Comparison of ENCODE assay signal across 36 cellular contexts in genomic region chr18:77761332-77761731, GRCh38.
"Had no signal": no experiment of that assay in that cellular context is flagged by ENCODE, and none has a peak within 500 bp of the region (broad histone marks: within the 10 kb centered on the region; RNA-seq: fewer than 3 reads in every experiment).

No MANE protein-coding gene starts in this region.

- H3K9me3 Mint-ChIP-seq: activated CD4-positive, alpha-beta memory T cell treated with anti-CD3 and anti-CD28 coated beads, Interleukin-2, amount 10 ng/mL, durations not matched to agents 7 days and 5 days; activated CD4-positive, alpha-beta T cell treated with anti-CD3 and anti-CD28 coated beads, Interleukin-2, amount 10 ng/mL, durations not matched to agents 7 days and 5 days; activated naive CD4-positive, alpha-beta T cell treated with anti-CD3 and anti-CD28 coated beads, Interleukin-2, amount 10 ng/mL, durations not matched to agents 7 days and 5 days; activated naive CD4-positive, alpha-beta T cell treated with anti-CD3 and anti-CD28 coated beads, Interleukin-2, amount 50 U/mL, for 24 hours; activated naive CD8-positive, alpha-beta T cell treated with anti-CD3 and anti-CD28 coated beads, Interleukin-2, amount 10 ng/mL, durations not matched to agents 7 days and 5 days; activated naive CD8-positive, alpha-beta T cell treated with anti-CD3 and anti-CD28 coated beads, Interleukin-2, amount 50 U/mL, for 24 hours; activated T-cell treated with anti-CD3 and anti-CD28 coated beads, Interleukin-2, amount 50 U/mL, for 4 hours; activated T-helper 2 cell treated with anti-CD3 and anti-CD28 coated beads, Interferon-gamma antibody, Interleukin-2, Interleukin-4, amounts not matched to agents 10 μg/mL and 5 μg/mL and 100 μg/mL, durations not matched to agents 14 hours and 24 hours and 36 hours; central memory CD8-positive, alpha-beta T cell; T-helper 2 cell treated with Interferon-gamma antibody and Interleukin-4, amounts not matched to agents 5 μg/mL and 100 μg/mL, for 36 hours had no signal

- H3K4me1 Mint-ChIP-seq: activated CD4-positive, alpha-beta memory T cell treated with anti-CD3 and anti-CD28 coated beads, Interleukin-2, amount 10 ng/mL, durations not matched to agents 7 days and 5 days; activated CD4-positive, alpha-beta T cell treated with anti-CD3 and anti-CD28 coated beads for 36 hours; activated CD4-positive, alpha-beta T cell treated with anti-CD3 and anti-CD28 coated beads, Interleukin-2, amount 10 ng/mL, durations not matched to agents 7 days and 5 days; activated CD8-positive, alpha-beta memory T cell treated with anti-CD3 and anti-CD28 coated beads, Interleukin-2, amount 10 ng/mL, durations not matched to agents 7 days and 5 days; activated naive CD4-positive, alpha-beta T cell treated with anti-CD3 and anti-CD28 coated beads, Interleukin-2, amount 10 ng/mL, durations not matched to agents 7 days and 5 days; activated naive CD4-positive, alpha-beta T cell treated with anti-CD3 and anti-CD28 coated beads, Interleukin-2, amount 50 U/mL, for 24 hours; activated naive CD8-positive, alpha-beta T cell treated with anti-CD3 and anti-CD28 coated beads, Interleukin-2, amount 10 ng/mL, durations not matched to agents 7 days and 5 days; activated naive CD8-positive, alpha-beta T cell treated with anti-CD3 and anti-CD28 coated beads, Interleukin-2, amount 50 U/mL, for 24 hours; central memory CD8-positive, alpha-beta T cell had no signal

- H3K4me3 Mint-ChIP-seq: activated CD4-positive, alpha-beta memory T cell treated with anti-CD3 and anti-CD28 coated beads, Interleukin-2, amount 10 ng/mL, durations not matched to agents 7 days and 5 days; activated CD4-positive, alpha-beta T cell treated with anti-CD3 and anti-CD28 coated beads for 36 hours; activated CD4-positive, alpha-beta T cell treated with anti-CD3 and anti-CD28 coated beads, Interleukin-2, amount 10 ng/mL, durations not matched to agents 7 days and 5 days; activated CD8-positive, alpha-beta memory T cell treated with anti-CD3 and anti-CD28 coated beads, Interleukin-2, amount 10 ng/mL, durations not matched to agents 7 days and 5 days; activated CD8-positive, alpha-beta T cell treated with anti-CD3 and anti-CD28 coated beads, Interleukin-2, amount 10 ng/mL, durations not matched to agents 7 days and 5 days; activated naive CD4-positive, alpha-beta T cell treated with anti-CD3 and anti-CD28 coated beads, Interleukin-2, amount 10 ng/mL, durations not matched to agents 7 days and 5 days; activated naive CD4-positive, alpha-beta T cell treated with anti-CD3 and anti-CD28 coated beads, Interleukin-2, amount 50 U/mL, for 24 hours; activated naive CD8-positive, alpha-beta T cell; activated naive CD8-positive, alpha-beta T cell treated with anti-CD3 and anti-CD28 coated beads, Interleukin-2, amount 10 ng/mL, durations not matched to agents 7 days and 5 days; activated naive CD8-positive, alpha-beta T cell treated with anti-CD3 and anti-CD28 coated beads, Interleukin-2, amount 50 U/mL, for 24 hours; activated T-cell treated with anti-CD3 and anti-CD28 coated beads, Interleukin-2, amount 50 U/mL, for 4 hours; central memory CD8-positive, alpha-beta T cell; T-cell; T-helper 2 cell treated with Interferon-gamma antibody and Interleukin-4, amounts not matched to agents 5 μg/mL and 100 μg/mL, for 36 hours had no signal

- H3K36me3 Mint-ChIP-seq: activated CD8-positive, alpha-beta memory T cell treated with anti-CD3 and anti-CD28 coated beads, Interleukin-2, amount 10 ng/mL, durations not matched to agents 7 days and 5 days; activated naive CD4-positive, alpha-beta T cell treated with anti-CD3 and anti-CD28 coated beads, Interleukin-2, amount 10 ng/mL, durations not matched to agents 7 days and 5 days; activated naive CD4-positive, alpha-beta T cell treated with anti-CD3 and anti-CD28 coated beads, Interleukin-2, amount 50 U/mL, for 24 hours; activated naive CD8-positive, alpha-beta T cell; activated naive CD8-positive, alpha-beta T cell treated with anti-CD3 and anti-CD28 coated beads, Interleukin-2, amount 10 ng/mL, durations not matched to agents 7 days and 5 days; brain; T-cell had no signal

- DNase-seq: activated CD4-positive, alpha-beta memory T cell treated with anti-CD3 and anti-CD28 coated beads, Interleukin-2, amount 10 ng/mL, durations not matched to agents 7 days and 5 days; activated CD4-positive, alpha-beta T cell treated with anti-CD3 and anti-CD28 coated beads for 1 hour; activated CD4-positive, alpha-beta T cell treated with anti-CD3 and anti-CD28 coated beads for 36 hours; activated CD4-positive, alpha-beta T cell treated with anti-CD3 and anti-CD28 coated beads for 48 hours; activated CD4-positive, alpha-beta T cell treated with anti-CD3 and anti-CD28 coated beads, Interleukin-2, amount 10 ng/mL, durations not matched to agents 7 days and 5 days; activated CD4-positive, alpha-beta T cell treated with anti-CD3 and anti-CD28 coated beads, Interleukin-2, amount 50 U/mL, for 48 hours; activated CD4-positive, CD25-positive, alpha-beta regulatory T cell; activated CD8-positive, alpha-beta memory T cell treated with anti-CD3 and anti-CD28 coated beads for 24 hours; activated CD8-positive, alpha-beta memory T cell treated with anti-CD3 and anti-CD28 coated beads, Interleukin-2, amount 10 ng/mL, durations not matched to agents 7 days and 5 days; activated CD8-positive, alpha-beta memory T cell treated with anti-CD3 and anti-CD28 coated beads, Interleukin-2, amount 50 U/mL, for 48 hours; activated CD8-positive, alpha-beta T cell treated with anti-CD3 and anti-CD28 coated beads, Interleukin-2, amount 10 ng/mL, durations not matched to agents 7 days and 5 days; activated effector memory CD4-positive, alpha-beta T cell treated with Interleukin-2 at 50 U/mL for 16 hours; activated gamma-delta T cell; activated naive CD4-positive, alpha-beta T cell treated with anti-CD3 and anti-CD28 coated beads, Interleukin-2, amount 10 ng/mL, durations not matched to agents 7 days and 5 days; activated naive CD4-positive, alpha-beta T cell treated with Interleukin-2 at 50 U/mL for 16 hours; activated naive CD8-positive, alpha-beta T cell treated with anti-CD3 and anti-CD28 coated beads, Interleukin-2, amount 10 ng/mL, durations not matched to agents 7 days and 5 days; activated naive CD8-positive, alpha-beta T cell treated with anti-CD3 and anti-CD28 coated beads, Interleukin-2, amount 50 U/mL, for 24 hours; activated T-cell treated with anti-CD3 and anti-CD28 coated beads, Interleukin-2, amount 50 U/mL, for 1 hour; activated T-cell treated with anti-CD3 and anti-CD28 coated beads, Interleukin-2, amount 50 U/mL, for 4 hours; amygdala; anterior cingulate cortex; caudate nucleus; cerebellar nuclear complex; T-cell; T-helper 2 cell; T-helper 9 cell had no signal

- H3K27me3 Mint-ChIP-seq: brain had no signal

- FAIRE-seq: bronchial epithelial cell, TTC549 had no signal

- ATAC-seq: activated CD4-positive, alpha-beta T cell treated with anti-CD3 and anti-CD28 coated beads for 36 hours; activated CD4-positive, CD25-positive, alpha-beta regulatory T cell treated with anti-CD3 and anti-CD28 coated beads, Interleukin-2, amount 50 U/mL, for 24 hours; activated CD8-positive, alpha-beta memory T cell treated with anti-CD3 and anti-CD28 coated beads, Interleukin-2, amount 10 ng/mL, durations not matched to agents 7 days and 5 days; activated CD8-positive, alpha-beta T cell treated with anti-CD3 and anti-CD28 coated beads, Interleukin-2, amount 10 ng/mL, durations not matched to agents 7 days and 5 days; activated naive CD8-positive, alpha-beta T cell treated with anti-CD3 and anti-CD28 coated beads, Interleukin-2, amount 50 U/mL, for 24 hours; activated T-cell treated with anti-CD3 and anti-CD28 coated beads, Interleukin-2, amount 50 U/mL, for 4 hours; T-cell had no signal

- H3K9me3 ChIP-seq: ascending aorta had no signal

- H3K27ac Mint-ChIP-seq: activated CD4-positive, alpha-beta memory T cell treated with anti-CD3 and anti-CD28 coated beads, Interleukin-2, amount 10 ng/mL, durations not matched to agents 7 days and 5 days; activated CD4-positive, alpha-beta T cell treated with anti-CD3 and anti-CD28 coated beads for 36 hours; activated CD4-positive, alpha-beta T cell treated with anti-CD3 and anti-CD28 coated beads, Interleukin-2, amount 10 ng/mL, durations not matched to agents 7 days and 5 days; activated CD8-positive, alpha-beta memory T cell treated with anti-CD3 and anti-CD28 coated beads, Interleukin-2, amount 10 ng/mL, durations not matched to agents 7 days and 5 days; activated CD8-positive, alpha-beta T cell treated with anti-CD3 and anti-CD28 coated beads, Interleukin-2, amount 10 ng/mL, durations not matched to agents 7 days and 5 days; activated naive CD4-positive, alpha-beta T cell treated with anti-CD3 and anti-CD28 coated beads, Interleukin-2, amount 10 ng/mL, durations not matched to agents 7 days and 5 days; activated naive CD4-positive, alpha-beta T cell treated with anti-CD3 and anti-CD28 coated beads, Interleukin-2, amount 50 U/mL, for 24 hours; activated naive CD8-positive, alpha-beta T cell; activated naive CD8-positive, alpha-beta T cell treated with anti-CD3 and anti-CD28 coated beads, Interleukin-2, amount 10 ng/mL, durations not matched to agents 7 days and 5 days; activated naive CD8-positive, alpha-beta T cell treated with anti-CD3 and anti-CD28 coated beads, Interleukin-2, amount 50 U/mL, for 24 hours; activated T-helper 2 cell treated with anti-CD3 and anti-CD28 coated beads, Interferon-gamma antibody, Interleukin-2, Interleukin-4, amounts not matched to agents 10 μg/mL and 5 μg/mL and 100 μg/mL, durations not matched to agents 14 hours and 24 hours and 36 hours; T-cell; T-helper 2 cell treated with Interferon-gamma antibody and Interleukin-4, amounts not matched to agents 5 μg/mL and 100 μg/mL, for 36 hours had no signal
